In genomic region chr18:24024425-24024824, GRCh38 we compare ENCODE assay signal across 20 cellular contexts. TPM values are rescaled to one million over a fixed set of nuclear protein-coding genes. Genes with fewer than 3 reads are reported as not detected.
A peak's percentile ranks its signal among the peaks of the same experiment; 100 is the strongest.
DNase-seq lines count a peak whose midpoint lies in the region; ATAC-seq and TF ChIP-seq lines count a peak whose summit lies in the region.
"Had no signal": no experiment of that assay in that cellular context is flagged by ENCODE, and none has a peak within 500 bp of the region (broad histone marks: within the 10 kb centered on the region; RNA-seq: fewer than 3 reads in every experiment).

No MANE protein-coding gene starts in this region.

- peak overlapping the region; percentile 28 for H3K27ac Mint-ChIP-seq in CD8-positive, alpha-beta T cell
- peak overlapping the region; percentile 88 for H3K27ac Mint-ChIP-seq in T-helper 17 cell
- H3K27ac Mint-ChIP-seq in effector memory CD8-positive, alpha-beta T cell: peak overlapping the region; percentile 14 to 82
- H3K27ac Mint-ChIP-seq in stimulated activated naive B cell treated with anti-CD40 and anti-IgM and Interleukin-4, amounts not matched to agents 10 μg/mL and 1 μg/mL and 100 μg/mL, for 72 hours: peak overlapping the region; percentile 62
- H3K27ac Mint-ChIP-seq: activated CD8-positive, alpha-beta memory T cell treated with anti-CD3 and anti-CD28 coated beads, Interleukin-2, amount 10 ng/mL, durations not matched to agents 7 days and 5 days had no signal

- H3K4me3 ChIP-seq in CD8-positive, alpha-beta T cell (ENCODE audit: low read depth, low read length): no peak overlapping the region
- H3K4me3 ChIP-seq in trophoblast cell (ENCODE audit: low read depth, low read length): no peak overlapping the region
- H3K4me3 ChIP-seq: BLaER1 treated with 17β-estradiol and CSF1 and Interleukin-3, amounts not matched to agents 10 nM and 100 nM; pancreas; vagina had no signal

- no peaks in the 10 kb centered on the region for H3K9me3 Mint-ChIP-seq in CD8-positive, alpha-beta T cell
- H3K9me3 Mint-ChIP-seq in effector memory CD8-positive, alpha-beta T cell: no peaks in the 10 kb centered on the region
- H3K9me3 Mint-ChIP-seq in stimulated activated naive B cell treated with anti-CD40 and anti-IgM and Interleukin-4, amounts not matched to agents 10 μg/mL and 1 μg/mL and 100 μg/mL, for 72 hours: no peaks in the 10 kb centered on the region
- H3K9me3 Mint-ChIP-seq: neural crest cell had no signal

- H3K9ac ChIP-seq in trophoblast cell (ENCODE audit: low read length): no peak overlapping the region
- H3K9ac ChIP-seq: BLaER1 treated with 17β-estradiol and CSF1 and Interleukin-3, amounts not matched to agents 10 nM and 100 nM had no signal

- no peak for ATAC-seq in CD8-positive, alpha-beta T cell
- ATAC-seq in T-helper 17 cell: no peak
- peak; percentile 21 for ATAC-seq in effector memory CD8-positive, alpha-beta T cell (replicated peaks)
- ATAC-seq in stimulated activated naive B cell treated with anti-CD40 and anti-IgM and Interleukin-4, amounts not matched to agents 10 μg/mL and 1 μg/mL and 100 μg/mL, for 72 hours (replicated peaks): no peak
- ATAC-seq: activated CD8-positive, alpha-beta memory T cell treated with anti-CD3 and anti-CD28 coated beads, Interleukin-2, amount 10 ng/mL, durations not matched to agents 7 days and 5 days; left cardiac atrium; pancreas had no signal

- no peak overlapping the region for H2BK5ac ChIP-seq in trophoblast cell (ENCODE audit: low read depth, low read length, poor library complexity)

- H3K4me2 ChIP-seq in trophoblast cell (ENCODE audit: low read length): no peak overlapping the region
- H3K4me2 ChIP-seq: BLaER1 treated with 17β-estradiol and CSF1 and Interleukin-3, amounts not matched to agents 10 nM and 100 nM had no signal

- H3K9me3 ChIP-seq in CD8-positive, alpha-beta T cell (ENCODE audit: low read length): no peaks in the 10 kb centered on the region
- H3K9me3 ChIP-seq in T-helper 17 cell (ENCODE audit: control insufficient read depth, low read length, poor library complexity, severe bottlenecking) (no peaks in the 10 kb centered on the region), trophoblast cell (ENCODE audit: insufficient read depth, low read depth, low read length) (no peaks in the 10 kb centered on the region)
- H3K9me3 ChIP-seq: BLaER1 treated with 17β-estradiol and CSF1 and Interleukin-3, amounts not matched to agents 10 nM and 100 nM; pancreas; vagina had no signal

- H3K79me1 ChIP-seq in trophoblast cell (ENCODE audit: low read length): no peaks in the 10 kb centered on the region

- H3K4me1 Mint-ChIP-seq in CD8-positive, alpha-beta T cell (ENCODE audit: low read depth): peaks cover 89% of the 10 kb centered on the region
- H3K4me1 Mint-ChIP-seq in T-helper 17 cell: peaks cover 79% of the 10 kb centered on the region
- H3K4me1 Mint-ChIP-seq in effector memory CD8-positive, alpha-beta T cell (ENCODE audit: low read depth in 2 of 2): peaks cover 73 to 87% of the 10 kb centered on the region in 2 donors
- H3K4me1 Mint-ChIP-seq in stimulated activated naive B cell treated with anti-CD40 and anti-IgM and Interleukin-4, amounts not matched to agents 10 μg/mL and 1 μg/mL and 100 μg/mL, for 72 hours: peaks cover 50 to 70% of the 10 kb centered on the region in 2 donors

- DNase-seq in CD8-positive, alpha-beta T cell: no peak
- no peak for DNase-seq in T-helper 17 cell
- no peak for DNase-seq in effector memory CD8-positive, alpha-beta T cell
- DNase-seq in stimulated activated naive B cell treated with anti-CD40 and anti-IgM and Interleukin-4, amounts not matched to agents 10 μg/mL and 1 μg/mL and 100 μg/mL, for 72 hours: no peak
- no peak for DNase-seq in AG08396 (ENCODE audit: low spot score)
- no peak for DNase-seq in trophoblast cell
- DNase-seq in NCI-H510A (lab: John Stamatoyannopoulos, UW): no peak
- DNase-seq: activated CD4-positive, alpha-beta T cell treated with anti-CD3 and anti-CD28 coated beads for 48 hours; activated CD8-positive, alpha-beta memory T cell treated with anti-CD3 and anti-CD28 coated beads, Interleukin-2, amount 10 ng/mL, durations not matched to agents 7 days and 5 days; activated naive CD4-positive, alpha-beta T cell treated with Interleukin-2 at 50 U/mL for 16 hours; activated T-cell treated with anti-CD3 and anti-CD28 coated beads, Interleukin-2, amount 50 U/mL, for 48 hours; DND-41; GOT3; hypothalamus; left cardiac atrium; pancreas; stimulated activated naive CD4-positive, alpha-beta T cell had no signal

- H3K36me3 ChIP-seq in CD8-positive, alpha-beta T cell (ENCODE audit: insufficient read depth, low read length): peaks cover 8% of the 10 kb centered on the region
- no peaks in the 10 kb centered on the region for H3K36me3 ChIP-seq in trophoblast cell (ENCODE audit: control insufficient read depth in 1 of 2, insufficient read depth in 2 of 2, low read length in 2 of 2)
- H3K36me3 ChIP-seq: pancreas had no signal

- no peak for TF ChIP-seq CTCF in CD8-positive, alpha-beta T cell (IDR thresholded peaks at IDR 0.05)

- H3K79me2 ChIP-seq in trophoblast cell (ENCODE audit: control insufficient read depth, insufficient read depth, low read length, poor library complexity): no peaks in the 10 kb centered on the region

- no peak overlapping the region for H3K4ac ChIP-seq in trophoblast cell (ENCODE audit: low read depth, low read length)

- no peaks in the 10 kb centered on the region for H3K27me3 Mint-ChIP-seq in CD8-positive, alpha-beta T cell (ENCODE audit: low read depth)
- no peaks in the 10 kb centered on the region for H3K27me3 Mint-ChIP-seq in T-helper 17 cell
- no peaks in the 10 kb centered on the region for H3K27me3 Mint-ChIP-seq in effector memory CD8-positive, alpha-beta T cell
- no peaks in the 10 kb centered on the region for H3K27me3 Mint-ChIP-seq in stimulated activated naive B cell treated with anti-CD40 and anti-IgM and Interleukin-4, amounts not matched to agents 10 μg/mL and 1 μg/mL and 100 μg/mL, for 72 hours
- H3K27me3 Mint-ChIP-seq: activated CD8-positive, alpha-beta memory T cell treated with anti-CD3 and anti-CD28 coated beads, Interleukin-2, amount 10 ng/mL, durations not matched to agents 7 days and 5 days had no signal

- no peak overlapping the region for H2AFZ ChIP-seq in trophoblast cell (ENCODE audit: insufficient read depth, low read length, poor library complexity)

- no peak overlapping the region for H3K14ac ChIP-seq in trophoblast cell (ENCODE audit: low read length)

- intact Hi-C loops in CD8-positive, alpha-beta T cell (cut with DNase I, micrococcal nuclease): loop anchor here in 1 of 2 experiments (5.0 kb wide), 1 partner anchor 53 kb away; no protein-coding TSS in a partner anchor

- no peak overlapping the region for H2AK5ac ChIP-seq in trophoblast cell (ENCODE audit: low read length)

- H3K27ac ChIP-seq in CD8-positive, alpha-beta T cell (ENCODE audit: low read depth, low read length): no peak overlapping the region
- no peak overlapping the region for H3K27ac ChIP-seq in trophoblast cell (ENCODE audit: low read depth, low read length)
- H3K27ac ChIP-seq: BLaER1 treated with 17β-estradiol and CSF1 and Interleukin-3, amounts not matched to agents 10 nM and 100 nM; pancreas; vagina had no signal

- POLR2A ChIA-PET in CD8-positive, alpha-beta T cell (lab: Charles Lee): no interaction called here

- no peak overlapping the region for H3K23ac ChIP-seq in trophoblast cell (ENCODE audit: low read length)

- no peak overlapping the region for H4K91ac ChIP-seq in trophoblast cell (ENCODE audit: low read depth, low read length)

- H2BK120ac ChIP-seq in trophoblast cell (ENCODE audit: insufficient read depth, low read length, poor library complexity): no peak overlapping the region

- no peak overlapping the region for H4K8ac ChIP-seq in trophoblast cell (ENCODE audit: low read depth, low read length)

- H3K27me3 ChIP-seq in CD8-positive, alpha-beta T cell (ENCODE audit: insufficient read depth, low read length): no peaks in the 10 kb centered on the region
- no peaks in the 10 kb centered on the region for H3K27me3 ChIP-seq in trophoblast cell (ENCODE audit: insufficient read depth, low read length)
- H3K27me3 ChIP-seq: BLaER1 treated with 17β-estradiol and CSF1 and Interleukin-3, amounts not matched to agents 10 nM and 100 nM; pancreas; vagina had no signal

- H4K12ac ChIP-seq in trophoblast cell (ENCODE audit: low read depth, low read length): no peak overlapping the region

- H3K4me3 Mint-ChIP-seq in CD8-positive, alpha-beta T cell: peak overlapping the region; percentile 17
- H3K4me3 Mint-ChIP-seq in T-helper 17 cell: peak overlapping the region; percentile 83
- peak overlapping the region; percentile 46 to 55 for H3K4me3 Mint-ChIP-seq in effector memory CD8-positive, alpha-beta T cell
- H3K4me3 Mint-ChIP-seq in stimulated activated naive B cell treated with anti-CD40 and anti-IgM and Interleukin-4, amounts not matched to agents 10 μg/mL and 1 μg/mL and 100 μg/mL, for 72 hours: peak overlapping the region in 1 of 2 donors; percentile 27
- H3K4me3 Mint-ChIP-seq: activated CD8-positive, alpha-beta memory T cell treated with anti-CD3 and anti-CD28 coated beads, Interleukin-2, amount 10 ng/mL, durations not matched to agents 7 days and 5 days; neural crest cell had no signal

- CTCF ChIA-PET in CD8-positive, alpha-beta T cell (lab: Charles Lee): no interaction called here

- no peak overlapping the region for H3K18ac ChIP-seq in trophoblast cell (ENCODE audit: low read length)

- peaks cover 70% of the 10 kb centered on the region for H3K4me1 ChIP-seq in CD8-positive, alpha-beta T cell (ENCODE audit: insufficient read depth, low read length)
- H3K4me1 ChIP-seq in trophoblast cell (ENCODE audit: control insufficient read depth in 1 of 2, insufficient read depth in 2 of 2, low read length in 2 of 2): peaks cover 6 to 9% of the 10 kb centered on the region in 2 experiments
- H3K4me1 ChIP-seq: pancreas had no signal

- H3K36me3 Mint-ChIP-seq in CD8-positive, alpha-beta T cell: peaks cover 71% of the 10 kb centered on the region
- peaks cover 7% of the 10 kb centered on the region for H3K36me3 Mint-ChIP-seq in T-helper 17 cell (ENCODE audit: low read depth)
- peaks cover 74% of the 10 kb centered on the region for H3K36me3 Mint-ChIP-seq in effector memory CD8-positive, alpha-beta T cell (ENCODE audit: insufficient read depth)
- peaks cover 13 to 22% of the 10 kb centered on the region in 2 donors for H3K36me3 Mint-ChIP-seq in stimulated activated naive B cell treated with anti-CD40 and anti-IgM and Interleukin-4, amounts not matched to agents 10 μg/mL and 1 μg/mL and 100 μg/mL, for 72 hours

- WGBS in trophoblast cell (ENCODE audit: extremely low coverage, insufficient coverage, insufficient read length): no CpG with 5 or more reads among the region's 5 CpGs

- no peak overlapping the region for H2BK12ac ChIP-seq in trophoblast cell (ENCODE audit: low read length)

RNA-seq across cellular contexts. Expression of gene TTC39C, which starts 9.9 kb away (rescaled TPM):
- total RNA-seq in CD8-positive, alpha-beta T cell: 10 to 100 TPM; 84.7 to 85.7 TPM
- 100 to 1,000 TPM; 187 to 226 TPM for total RNA-seq in T-helper 17 cell
- polyA plus RNA-seq in trophoblast cell (2013): 8.6 and 8.8 TPM in 2 replicates

Comparison
In these comparisons a context has a peak if more than half of its experiments do, and no peak if none do; other contexts are left out.
1. H3K27ac Mint-ChIP-seq: peak in every context shown above with its lines; median percentile 88 in T-helper 17 cell; 62 in stimulated activated naive B cell treated with anti-CD40 and anti-IgM and Interleukin-4, amounts not matched to agents 10 μg/mL and 1 μg/mL and 100 μg/mL, for 72 hours; 48 in effector memory CD8-positive, alpha-beta T cell; 28 in CD8-positive, alpha-beta T cell.